2 cellular contexts compared by ENCODE assay signal in genomic region chr1:46133181-46133658, GRCh38.
TF ChIP-seq lines count a peak whose summit lies in the region.

No MANE protein-coding gene starts in this region.

TF ChIP-seq in HEK293, 187 proteins besides CTCF, POLR2A, EP300 and RAD21 (continued from another document and continues in another):
- TF ChIP-seq PRDM10 (tag by site-specific recombination; IDR thresholded peaks at IDR 0.05) = peak; percentile 89
- 0 out of 2 replicates have a peak, but pooled peaks have one; percentile 37 for TF ChIP-seq ZNF792 (tag by site-specific recombination; IDR thresholded peaks at IDR 0.05)
- TF ChIP-seq ZNF704 (tag by site-specific recombination; IDR thresholded peaks at IDR 0.05) = 0 out of 2 replicates have a peak, but pooled peaks have one; percentile 88
- TF ChIP-seq INSM2 (tag by site-specific recombination; IDR thresholded peaks at IDR 0.05) = peak; percentile 57; the same call in 1 of the 2 replicates
- peak; percentile 50; the same call in 1 of the 2 replicates for TF ChIP-seq ZNF394 (tag by site-specific recombination; IDR thresholded peaks at IDR 0.05; ENCODE audit: borderline replicate concordance)
- TF ChIP-seq ZNF610 (tag by site-specific recombination; IDR thresholded peaks at IDR 0.05; ENCODE audit: borderline replicate concordance) = 0 out of 2 replicates have a peak, but pooled peaks have one; percentile 33
- TF ChIP-seq ZNF776 (tag by site-specific recombination; IDR thresholded peaks at IDR 0.05; ENCODE audit: borderline replicate concordance) = no peak
- TF ChIP-seq AEBP2 (tag by site-specific recombination; IDR thresholded peaks at IDR 0.05; ENCODE audit: borderline replicate concordance) = no peak
- peak; percentile 58; the same call in 1 of the 2 replicates for TF ChIP-seq KLF16 (tag by site-specific recombination; IDR thresholded peaks at IDR 0.05)
- peak; percentile 44 for TF ChIP-seq ZNF600 (tag by site-specific recombination; IDR thresholded peaks at IDR 0.05)
- 0 out of 2 replicates have a peak, but pooled peaks have one; percentile 5 for TF ChIP-seq ZBTB17 (tag by site-specific recombination; IDR thresholded peaks at IDR 0.05)
- TF ChIP-seq PATZ1 (tag by site-specific recombination; IDR thresholded peaks at IDR 0.05) = peak; percentile 78
- 0 out of 2 replicates have a peak, but pooled peaks have one; percentile 54 for TF ChIP-seq ZNF423 (tag by site-specific recombination; IDR thresholded peaks at IDR 0.05)
- TF ChIP-seq ZNF747 (tag by site-specific recombination; IDR thresholded peaks at IDR 0.05) = no peak

TF ChIP-seq in HepG2, 621 proteins besides CTCF, POLR2A, EP300 and RAD21 (continued from another document and continues in another):
- TF ChIP-seq SNAPC4 (CRISPR knock-in tag; IDR thresholded peaks at IDR 0.05) (peak; percentile 12; the same call in 1 of the 2 replicates), KLF16 (CRISPR knock-in tag; IDR thresholded peaks at IDR 0.05) (no peak), ZNF318 (CRISPR knock-in tag; IDR thresholded peaks at IDR 0.05) (no peak), TBX2 (CRISPR knock-in tag; IDR thresholded peaks at IDR 0.05; ENCODE audit: borderline replicate concordance) (no peak), CHCHD3 (CRISPR knock-in tag; IDR thresholded peaks at IDR 0.05) (no peak), SYNCRIP (IDR thresholded peaks at IDR 0.05; ENCODE audit: insufficient read depth, low read depth, low read length) (no peak), CERS6 (CRISPR knock-in tag; IDR thresholded peaks at IDR 0.05) (no peak), NAIF1 (CRISPR knock-in tag; IDR thresholded peaks at IDR 0.05; ENCODE audit: borderline replicate concordance) (peak; percentile 10; the same call in 1 of the 2 replicates), BCL6 (CRISPR knock-in tag; IDR thresholded peaks at IDR 0.05) (no peak), ZNF790 (CRISPR knock-in tag; IDR thresholded peaks at IDR 0.05; ENCODE audit: borderline replicate concordance) (no peak), NR0B2 (CRISPR knock-in tag; IDR thresholded peaks at IDR 0.05) (no peak), ZNF12 (CRISPR knock-in tag; IDR thresholded peaks at IDR 0.05) (no peak), ZUFSP (CRISPR knock-in tag; IDR thresholded peaks at IDR 0.05; ENCODE audit: borderline replicate concordance) (no peak), U2AF2 (IDR thresholded peaks at IDR 0.05; ENCODE audit: low read depth, low read length) (no peak), HBP1 (CRISPR knock-in tag; IDR thresholded peaks at IDR 0.05; ENCODE audit: low read depth) (no peak), NCOR1 (IDR thresholded peaks at IDR 0.05; ENCODE audit: borderline replicate concordance, low read length) (no peak), ZNF20 (CRISPR knock-in tag; IDR thresholded peaks at IDR 0.05) (peak; percentile 17; the same call in 1 of the 2 replicates), ZMAT3 (CRISPR knock-in tag; conservative IDR thresholded peaks at IDR 0.05) (no peak), HOXA5 (CRISPR knock-in tag; IDR thresholded peaks at IDR 0.05) (0 out of 2 replicates have a peak, but pooled peaks have one; percentile 1), ZNF317 (CRISPR knock-in tag; IDR thresholded peaks at IDR 0.05) (no peak), ZBTB3 (CRISPR knock-in tag; IDR thresholded peaks at IDR 0.05; ENCODE audit: borderline replicate concordance, low read depth) (no peak), HINFP (CRISPR knock-in tag; IDR thresholded peaks at IDR 0.05; ENCODE audit: low read depth) (no peak), ZNF34 (CRISPR knock-in tag; IDR thresholded peaks at IDR 0.05; ENCODE audit: borderline replicate concordance) (no peak), ZNF782 (CRISPR knock-in tag; IDR thresholded peaks at IDR 0.05; ENCODE audit: borderline replicate concordance) (no peak; the same call in 1 of the 2 replicates), DNMT3B (CRISPR knock-in tag; conservative IDR thresholded peaks at IDR 0.05) (peak; percentile 45), ZBTB42 (CRISPR knock-in tag; IDR thresholded peaks at IDR 0.05) (no peak), PCBP1 (IDR thresholded peaks at IDR 0.05; ENCODE audit: borderline replicate concordance, low read depth, low read length) (no peak), ZBTB26 (CRISPR knock-in tag; IDR thresholded peaks at IDR 0.05; ENCODE audit: borderline replicate concordance) (no peak)
